In genomic region chr4:152193059-152193458, GRCh38 we compare ENCODE assay signal across 25 cellular contexts.
DNase-seq lines count a peak whose midpoint lies in the region; TF ChIP-seq lines count a peak whose summit lies in the region.
"Had no signal": no experiment of that assay in that cellular context is flagged by ENCODE, and none has a peak within 500 bp of the region (broad histone marks: within the 10 kb centered on the region; RNA-seq: fewer than 3 reads in every experiment).

No MANE protein-coding gene starts in this region.

- TF ChIP-seq POLR2A in prostate gland (IDR thresholded peaks at IDR 0.05): no peak

- H3K4me1 Mint-ChIP-seq in activated naive CD4-positive, alpha-beta T cell treated with anti-CD3 and anti-CD28 coated beads, Interleukin-2, amount 50 U/mL, for 24 hours: peaks cover 18% of the 10 kb centered on the region
- H3K4me1 Mint-ChIP-seq in activated naive CD4-positive, alpha-beta T cell treated with anti-CD3 and anti-CD28 coated beads for 36 hours (ENCODE audit: low read depth): peaks cover 14% of the 10 kb centered on the region
- peaks cover 9% of the 10 kb centered on the region for H3K4me1 Mint-ChIP-seq in HFFc6 (ENCODE audit: low read depth)

- no peak overlapping the region for H3K27ac ChIP-seq in A673 (ENCODE audit: low read depth, low read length, poor library complexity, severe bottlenecking)
- H3K27ac ChIP-seq in SJCRH30: no peak overlapping the region
- no peak overlapping the region for H3K27ac ChIP-seq in prostate gland
- H3K27ac ChIP-seq: 22Rv1, RWPE1 had no signal

- no peak for DNase-seq in activated naive CD4-positive, alpha-beta T cell treated with anti-CD3 and anti-CD28 coated beads for 36 hours
- DNase-seq in HFFc6 (peak; percentile 44), dedifferentiated amniotic fluid mesenchymal stem cell (ENCODE audit: extremely low spot score) (peak; percentile 19), A673 (ENCODE audit: low spot score) (no peak), mucosa of gallbladder (ENCODE audit: low spot score) (no peak), SJCRH30 (no peak), prostate gland (ENCODE audit: low spot score) (no peak)
- DNase-seq: AML-193, COR-L47, DMS 273 treated with DMSO at 0.1 percent for 48 hours, DND-41, GF-D8, H7, Kasumi-1, MG63, NCI-H1092, NCI-H1436 treated with DMSO at 0.1 percent for 48 hours, NCI-H2029, NCI-H345, PC-3, SIG-M5, T-helper 1 cell had no signal

- H3K36me3 ChIP-seq in A673 (ENCODE audit: insufficient read depth, low read length, poor library complexity, severe bottlenecking): no peaks in the 10 kb centered on the region
- no peaks in the 10 kb centered on the region for H3K36me3 ChIP-seq in SJCRH30
- no peaks in the 10 kb centered on the region for H3K36me3 ChIP-seq in prostate gland
- H3K36me3 ChIP-seq: MG63 had no signal

- peaks cover 2% of the 10 kb centered on the region for H3K36me3 Mint-ChIP-seq in activated naive CD4-positive, alpha-beta T cell treated with anti-CD3 and anti-CD28 coated beads, Interleukin-2, amount 50 U/mL, for 24 hours
- H3K36me3 Mint-ChIP-seq in activated naive CD4-positive, alpha-beta T cell treated with anti-CD3 and anti-CD28 coated beads for 36 hours (ENCODE audit: low read depth): no peaks in the 10 kb centered on the region
- no peaks in the 10 kb centered on the region for H3K36me3 Mint-ChIP-seq in HFFc6 (ENCODE audit: low read depth)

- POLR2A ChIA-PET in A673 (lab: Charles Lee; ENCODE audit: low non-redundant PET): no interaction called here

- H3K4me3 Mint-ChIP-seq in activated naive CD4-positive, alpha-beta T cell treated with anti-CD3 and anti-CD28 coated beads, Interleukin-2, amount 50 U/mL, for 24 hours: no peak overlapping the region
- H3K4me3 Mint-ChIP-seq in activated naive CD4-positive, alpha-beta T cell treated with anti-CD3 and anti-CD28 coated beads for 36 hours: no peak overlapping the region
- no peak overlapping the region; the same call in 1 of the 2 replicates for H3K4me3 Mint-ChIP-seq in HFFc6

- H3K4me1 ChIP-seq in A673 (ENCODE audit: insufficient read depth, low read length, poor library complexity, severe bottlenecking) (peaks cover 8% of the 10 kb centered on the region), SJCRH30 (no peaks in the 10 kb centered on the region), prostate gland (replicated peaks) (no peaks in the 10 kb centered on the region)

- H3K4me3 ChIP-seq in A673 (ENCODE audit: low read depth, low read length, poor library complexity, severe bottlenecking): no peak overlapping the region
- H3K4me3 ChIP-seq in SJCRH30: no peak overlapping the region
- H3K4me3 ChIP-seq in prostate gland: no peak overlapping the region
- H3K4me3 ChIP-seq: MG63 had no signal

- CTCF ChIA-PET in activated naive CD4-positive, alpha-beta T cell treated with anti-CD3 and anti-CD28 coated beads for 36 hours (lab: Charles Lee): no interaction called here
- CTCF ChIA-PET in A673 (lab: Charles Lee): no interaction called here

- H3K27me3 ChIP-seq in A673 (replicated peaks; ENCODE audit: insufficient read depth, low read depth, low read length, poor library complexity): no peaks in the 10 kb centered on the region
- no peaks in the 10 kb centered on the region for H3K27me3 ChIP-seq in SJCRH30
- no peaks in the 10 kb centered on the region for H3K27me3 ChIP-seq in prostate gland (replicated peaks; ENCODE audit: insufficient read depth)
- H3K27me3 ChIP-seq: MG63 had no signal

- intact Hi-C loops in activated naive CD4-positive, alpha-beta T cell treated with anti-CD3 and anti-CD28 coated beads for 36 hours (cut with micrococcal nuclease): no loop called here
- intact Hi-C loops in A673 (cut with micrococcal nuclease; ENCODE audit: unreplicated experiment): no loop called here
- intact Hi-C loops in prostate gland (cut with DNase I): no loop called here

- no peaks in the 10 kb centered on the region for H3K9me3 Mint-ChIP-seq in activated naive CD4-positive, alpha-beta T cell treated with anti-CD3 and anti-CD28 coated beads, Interleukin-2, amount 50 U/mL, for 24 hours
- H3K9me3 Mint-ChIP-seq in activated naive CD4-positive, alpha-beta T cell treated with anti-CD3 and anti-CD28 coated beads for 36 hours: peaks cover 5% of the 10 kb centered on the region
- H3K9me3 Mint-ChIP-seq in HFFc6: peaks cover 4% of the 10 kb centered on the region; the same call in 1 of the 2 replicates

- no TSS peak for BruUV-seq in A673 (replicated peaks; lab: Mats Ljungman, UMichigan)

- WGBS in prostate gland: 96% methylated on average over 2 of the region's 2 CpGs

- H3K9me3 ChIP-seq in A673 (ENCODE audit: low read depth, low read length, poor library complexity, severe bottlenecking) (no peaks in the 10 kb centered on the region), SJCRH30 (replicated peaks) (no peaks in the 10 kb centered on the region), prostate gland (no peaks in the 10 kb centered on the region)
- H3K9me3 ChIP-seq: MG63 had no signal

- peak overlapping the region; percentile 18 for H3K27ac Mint-ChIP-seq in activated naive CD4-positive, alpha-beta T cell treated with anti-CD3 and anti-CD28 coated beads, Interleukin-2, amount 50 U/mL, for 24 hours
- H3K27ac Mint-ChIP-seq in activated naive CD4-positive, alpha-beta T cell treated with anti-CD3 and anti-CD28 coated beads for 36 hours: no peak overlapping the region
- H3K27ac Mint-ChIP-seq in HFFc6: no peak overlapping the region; the same call in 1 of the 2 replicates

- H3K27me3 Mint-ChIP-seq in activated naive CD4-positive, alpha-beta T cell treated with anti-CD3 and anti-CD28 coated beads, Interleukin-2, amount 50 U/mL, for 24 hours: no peaks in the 10 kb centered on the region
- H3K27me3 Mint-ChIP-seq in activated naive CD4-positive, alpha-beta T cell treated with anti-CD3 and anti-CD28 coated beads for 36 hours (ENCODE audit: low read depth): no peaks in the 10 kb centered on the region
- H3K27me3 Mint-ChIP-seq in HFFc6 (ENCODE audit: insufficient read depth): no peaks in the 10 kb centered on the region; the same call in 1 of the 2 replicates

- TF ChIP-seq CTCF in HFFc6 (IDR thresholded peaks at IDR 0.05): no peak
- no peak for TF ChIP-seq CTCF in A673 (conservative IDR thresholded peaks at IDR 0.05; ENCODE audit: low read depth, low read length)
- no peak for TF ChIP-seq CTCF in prostate gland (IDR thresholded peaks at IDR 0.05)

Comparison
In these comparisons a context has a peak if more than half of its experiments do, and no peak if none do; other contexts are left out.
1. DNase-seq: peak in HFFc6 (single experiment) and dedifferentiated amniotic fluid mesenchymal stem cell (single experiment); none in activated naive CD4-positive, alpha-beta T cell treated with anti-CD3 and anti-CD28 coated beads for 36 hours (single experiment), A673 (single experiment), mucosa of gallbladder (single experiment), SJCRH30 (0 of 2) and prostate gland (single experiment).